In genomic region chr21:37119421-37120218, GRCh38 we compare ENCODE assay signal across 1 cellular context.
TF ChIP-seq lines count a peak whose summit lies in the region.

No MANE protein-coding gene starts in this region.

TF ChIP-seq in HEK293, 187 proteins besides CTCF, POLR2A, EP300 and RAD21 (continued from another document):
- TF ChIP-seq REST (tag by site-specific recombination; IDR thresholded peaks at IDR 0.05) = no peak
- TF ChIP-seq ZNF140 (tag by site-specific recombination; IDR thresholded peaks at IDR 0.05) = no peak
- no peak for TF ChIP-seq ZNF350 (tag by site-specific recombination; IDR thresholded peaks at IDR 0.05)
- TF ChIP-seq ZNF394 (tag by site-specific recombination; IDR thresholded peaks at IDR 0.05; ENCODE audit: borderline replicate concordance) = 0 out of 2 replicates have a peak, but pooled peaks have one; percentile 15
- no peak for TF ChIP-seq AEBP2 (tag by site-specific recombination; IDR thresholded peaks at IDR 0.05; ENCODE audit: borderline replicate concordance)
- TF ChIP-seq ZNF654 (tag by site-specific recombination; IDR thresholded peaks at IDR 0.05; ENCODE audit: low read depth) = no peak
- no peak for TF ChIP-seq SETDB1 (IDR thresholded peaks at IDR 0.05; ENCODE audit: insufficient read length, low read length)
- peak; percentile 38; the same call in 1 of the 2 replicates for TF ChIP-seq ZNF629 (tag by site-specific recombination; IDR thresholded peaks at IDR 0.05)
- no peak for TF ChIP-seq ZNF146 (tag by site-specific recombination; IDR thresholded peaks at IDR 0.05)
- TF ChIP-seq ZNF184 (tag by site-specific recombination; IDR thresholded peaks at IDR 0.05) = no peak
- no peak for TF ChIP-seq ZNF776 (tag by site-specific recombination; IDR thresholded peaks at IDR 0.05; ENCODE audit: borderline replicate concordance)
- TF ChIP-seq ELK4 (IDR thresholded peaks at IDR 0.05; ENCODE audit: borderline replicate concordance, low read depth, low read length) = no peak
- TF ChIP-seq ZNF561 (tag by site-specific recombination; IDR thresholded peaks at IDR 0.05; ENCODE audit: borderline replicate concordance) = no peak
- TF ChIP-seq BCL11B (tag by site-specific recombination; IDR thresholded peaks at IDR 0.05; ENCODE audit: low read depth) = no peak
- TF ChIP-seq ZBTB49 (tag by site-specific recombination; IDR thresholded peaks at IDR 0.05; ENCODE audit: low read depth) = no peak
- no peak for TF ChIP-seq ZNF513 (tag by site-specific recombination; IDR thresholded peaks at IDR 0.05)
- TF ChIP-seq TRIM28 (IDR thresholded peaks at IDR 0.05; ENCODE audit: borderline replicate concordance, low read length) = 0 out of 2 replicates have a peak, but pooled peaks have one; percentile 32
- TF ChIP-seq ZNF174 (tag by site-specific recombination; IDR thresholded peaks at IDR 0.05) = no peak
- TF ChIP-seq ZNF362 (tag by site-specific recombination; IDR thresholded peaks at IDR 0.05) = no peak
- 0 out of 2 replicates have a peak, but pooled peaks have one; percentile 13 for TF ChIP-seq ZNF791 (tag by site-specific recombination; IDR thresholded peaks at IDR 0.05)
- no peak for TF ChIP-seq ZNF596 (tag by site-specific recombination; IDR thresholded peaks at IDR 0.05)
- TF ChIP-seq ZFHX2 (tag by site-specific recombination; conservative IDR thresholded peaks at IDR 0.05) = peak; percentile 55
- peak; percentile 46; the same call in 1 of the 2 replicates for TF ChIP-seq EGR2 (tag by site-specific recombination; IDR thresholded peaks at IDR 0.05; ENCODE audit: low read depth)
- TF ChIP-seq SP3 (tag by site-specific recombination; IDR thresholded peaks at IDR 0.05) = no peak
- no peak for TF ChIP-seq ZNF416 (tag by site-specific recombination; IDR thresholded peaks at IDR 0.05)
- no peak for TF ChIP-seq ZBTB48 (tag by site-specific recombination; IDR thresholded peaks at IDR 0.05)
- peak; percentile 56; the same call in 1 of the 2 replicates for TF ChIP-seq PRDM6 (tag by site-specific recombination; IDR thresholded peaks at IDR 0.05)
- TF ChIP-seq ZNF404 (tag by site-specific recombination; IDR thresholded peaks at IDR 0.05) = no peak
- TF ChIP-seq BCL6B (tag by site-specific recombination; IDR thresholded peaks at IDR 0.05) = peak; percentile 65
- TF ChIP-seq GLIS1 (tag by site-specific recombination; IDR thresholded peaks at IDR 0.05) = 0 out of 2 replicates have a peak, but pooled peaks have one; percentile 9
- TF ChIP-seq ZNF777 (tag by site-specific recombination; IDR thresholded peaks at IDR 0.05; ENCODE audit: borderline replicate concordance) = no peak
